1 cellular context compared by ENCODE assay signal in the genomic region with DNA sequence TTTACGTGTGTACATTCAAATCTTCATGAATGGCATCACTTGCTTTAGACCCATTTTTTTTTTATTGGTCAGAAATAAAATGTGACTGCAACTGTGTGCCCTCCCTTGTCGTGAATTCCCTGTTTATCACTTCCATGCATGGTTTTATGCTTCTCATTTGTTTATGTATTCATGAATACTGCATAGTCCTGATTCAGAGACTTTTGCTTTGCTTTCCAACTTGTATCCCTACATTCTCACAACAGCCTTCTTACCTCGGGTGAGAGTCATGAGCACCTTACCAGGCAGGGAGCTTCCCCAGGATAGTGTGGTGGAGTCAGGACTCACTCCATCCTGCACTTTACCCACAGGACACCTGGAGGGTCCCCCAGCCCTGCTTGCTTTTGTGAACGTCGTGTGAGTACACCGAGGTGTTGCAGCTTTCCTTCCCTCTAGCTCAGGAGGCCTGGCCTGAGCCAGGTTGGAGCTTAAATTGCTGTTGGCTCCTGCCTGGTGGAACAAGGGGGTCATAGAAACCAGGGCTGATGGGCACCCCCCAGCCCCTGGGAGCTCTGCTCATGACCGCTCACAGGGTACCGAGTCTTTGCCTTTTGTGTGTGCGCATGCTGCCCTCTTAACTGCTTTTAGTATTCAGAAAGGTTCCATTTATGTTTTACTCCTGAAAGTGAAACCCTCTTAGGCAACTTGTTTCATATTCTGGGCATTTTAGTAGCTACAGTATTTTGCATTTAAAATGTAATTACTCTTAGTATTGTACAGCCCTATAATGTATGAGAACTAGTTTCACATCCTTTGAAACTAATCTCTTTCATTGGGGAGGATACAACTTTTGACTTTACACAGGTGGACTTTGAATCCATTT.
TF ChIP-seq lines count a peak whose summit lies in the region.

No MANE protein-coding gene starts in this region.

TF ChIP-seq in H1, 55 proteins besides CTCF, POLR2A, EP300 and RAD21:
- TF ChIP-seq YY1 (IDR thresholded peaks at IDR 0.05; ENCODE audit: low read depth, low read length) (no peak), MAFK (IDR thresholded peaks at IDR 0.05; ENCODE audit: low read depth, low read length) (no peak), TEAD4 (IDR thresholded peaks at IDR 0.05; ENCODE audit: low read depth, low read length) (no peak), BACH1 (IDR thresholded peaks at IDR 0.05; ENCODE audit: low read length) (no peak), KDM4A (IDR thresholded peaks at IDR 0.05; ENCODE audit: low read depth, low read length, severe bottlenecking) (no peak), SRF (IDR thresholded peaks at IDR 0.05; ENCODE audit: low read depth, low read length) (no peak), SAP30 (IDR thresholded peaks at IDR 0.05; ENCODE audit: insufficient read depth, insufficient replicate concordance, low read length) (no peak)
